ENCODE assay signal across 9 cellular contexts in the genomic region with DNA sequence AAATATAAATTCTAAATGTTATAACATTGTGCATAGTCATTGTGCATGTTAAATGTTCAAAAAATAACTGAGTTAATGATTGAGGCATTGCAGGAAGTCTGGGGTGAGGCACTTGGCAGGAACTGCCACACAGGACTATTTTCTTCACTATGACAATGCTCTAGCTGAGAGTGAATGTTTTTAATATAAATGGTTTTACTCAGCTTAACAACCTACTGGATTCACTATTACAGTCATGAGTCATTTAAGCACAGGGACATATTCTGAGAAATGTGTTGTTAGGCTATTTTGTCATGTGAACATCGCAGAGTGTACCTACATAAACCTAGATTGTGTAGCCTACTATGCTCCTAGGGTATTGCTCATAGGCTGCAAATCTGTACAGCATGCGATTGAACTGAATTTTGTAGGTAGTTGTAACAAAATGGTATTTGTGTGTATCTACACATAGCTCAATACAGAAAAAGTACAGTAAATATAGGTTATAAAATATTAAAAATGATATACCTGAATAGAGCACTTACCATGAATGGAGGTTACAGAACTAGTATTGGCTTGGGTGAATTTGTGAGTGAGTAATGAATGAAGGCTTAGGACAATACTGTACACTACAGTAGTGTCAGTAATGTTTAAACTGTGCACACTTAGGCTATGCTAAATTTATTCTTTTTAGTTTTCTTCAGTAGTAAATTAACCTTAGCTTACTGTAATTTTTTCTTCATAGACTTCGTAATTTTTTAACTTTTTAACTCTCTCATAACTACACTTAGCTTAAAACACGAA.
A peak's percentile ranks its signal among the peaks of the same experiment; 100 is the strongest.
DNase-seq lines count a peak whose midpoint lies in the region; ATAC-seq, FAIRE-seq and TF ChIP-seq lines count a peak whose summit lies in the region.
"Had no signal": no experiment of that assay in that cellular context is flagged by ENCODE, and none has a peak within 500 bp of the region (broad histone marks: within the 10 kb centered on the region; RNA-seq: fewer than 3 reads in every experiment).

No MANE protein-coding gene starts in this region.

- H3K36me3 ChIP-seq in OCI-LY1 (ENCODE audit: insufficient read depth, low read length): no peaks in the 10 kb centered on the region
- H3K36me3 ChIP-seq in psoas muscle (ENCODE audit: insufficient read depth in 1 of 2, low read depth in 1 of 2): no peaks in the 10 kb centered on the region
- no peaks in the 10 kb centered on the region for H3K36me3 ChIP-seq in GM23338 (ENCODE audit: insufficient read depth)

- H3K27me3 ChIP-seq in OCI-LY1 (ENCODE audit: insufficient read depth, low read length) (no peaks in the 10 kb centered on the region), psoas muscle (ENCODE audit: insufficient read depth in 3 of 3, low read length in 2 of 3) (peaks cover 0 to 2% (median 0%) of the 10 kb centered on the region in 3 donors), GM23338 (ENCODE audit: insufficient read depth) (no peaks in the 10 kb centered on the region)

- H3K4me3 ChIP-seq in AG09309 (ENCODE audit: control insufficient read depth, low read depth, low read length): no peak overlapping the region
- H3K4me3 ChIP-seq in OCI-LY1 (ENCODE audit: low read depth, low read length, poor library complexity, severe bottlenecking): no peak overlapping the region
- no peak overlapping the region for H3K4me3 ChIP-seq in fibroblast of the aortic adventitia (ENCODE audit: low read depth, low read length)
- H3K4me3 ChIP-seq in psoas muscle: no peak overlapping the region
- H3K4me3 ChIP-seq in GM23338: no peak overlapping the region
- H3K4me3 ChIP-seq: PC-9 had no signal

- no peaks in the 10 kb centered on the region for H3F3A ChIP-seq in OCI-LY1 (ENCODE audit: insufficient read depth, low read length)
- no peaks in the 10 kb centered on the region for H3F3A ChIP-seq in GM23338 (replicated peaks; ENCODE audit: low read depth)

- H3K4me2 ChIP-seq in OCI-LY1 (ENCODE audit: low read length) (no peak overlapping the region), GM23338 (no peak overlapping the region)
- H3K4me2 ChIP-seq: PC-9 had no signal

- H3K27ac Mint-ChIP-seq in GM23338: no peak overlapping the region

- peak; percentile 81 for ATAC-seq in GM19438 (IDR thresholded peaks at IDR 0.05; ENCODE audit: low read depth, unreplicated experiment)
- no peak for ATAC-seq in psoas muscle
- no peak for ATAC-seq in GM23338

- peaks cover 3% of the 10 kb centered on the region for H3K27me3 Mint-ChIP-seq in GM23338 (ENCODE audit: insufficient read depth, low read depth, poor library complexity)

- no peak for FAIRE-seq in HTR-8/SVneo (lab: Jason Lieb, UNC)

- no peak overlapping the region for H3K4me3 Mint-ChIP-seq in GM23338

- H3K27ac ChIP-seq in OCI-LY1 (ENCODE audit: low read depth, low read length, poor library complexity, severe bottlenecking) (no peak overlapping the region), psoas muscle (no peak overlapping the region), GM23338 (ENCODE audit: low read depth) (no peak overlapping the region)
- H3K27ac ChIP-seq: PC-9 had no signal

- H3K9me2 ChIP-seq in OCI-LY1 (ENCODE audit: low read depth, low read length) (no peaks in the 10 kb centered on the region), GM23338 (ENCODE audit: insufficient read depth) (no peaks in the 10 kb centered on the region)

- 86 to 90% (median 89%) methylated on average over 4 of the region's 4 CpGs for WGBS in psoas muscle, 3 donors

- H3K9ac ChIP-seq in OCI-LY1 (ENCODE audit: low read length): no peak overlapping the region

- H4K20me1 ChIP-seq in OCI-LY1 (ENCODE audit: insufficient read depth, low read length) (no peaks in the 10 kb centered on the region), GM23338 (replicated peaks; ENCODE audit: insufficient read depth) (no peaks in the 10 kb centered on the region)

- H3K4me1 Mint-ChIP-seq in GM23338: no peaks in the 10 kb centered on the region

- H2AFZ ChIP-seq in OCI-LY1 (ENCODE audit: low read length): 0 out of 2 replicates have a peak overlapping the region, but pooled peaks have one; percentile 54
- H2AFZ ChIP-seq in GM23338: no peak overlapping the region
- H2AFZ ChIP-seq: PC-9 had no signal

- TF ChIP-seq CTCF in AG09309 (IDR thresholded peaks at IDR 0.05; ENCODE audit: control insufficient read depth, insufficient read depth, low read depth, low read length, missing control alignments) (no peak), OCI-LY1 (IDR thresholded peaks at IDR 0.05; ENCODE audit: low read length) (no peak), fibroblast of the aortic adventitia (IDR thresholded peaks at IDR 0.05; ENCODE audit: insufficient read depth, low read length) (no peak), psoas muscle (IDR thresholded peaks at IDR 0.05) (no peak), GM23338 (conservative IDR thresholded peaks at IDR 0.05; ENCODE audit: low read depth in 2 of 2) (no peak)

- H3K4me1 ChIP-seq in OCI-LY1 (ENCODE audit: insufficient read depth, low read length, severe bottlenecking) (no peaks in the 10 kb centered on the region), psoas muscle (peaks cover 4% of the 10 kb centered on the region), GM23338 (ENCODE audit: insufficient read depth) (no peaks in the 10 kb centered on the region)

- no peaks in the 10 kb centered on the region for H3K9me3 Mint-ChIP-seq in GM23338

- H3K79me2 ChIP-seq in OCI-LY1 (ENCODE audit: insufficient read depth, low read length): no peaks in the 10 kb centered on the region
- H3K79me2 ChIP-seq in GM23338 (replicated peaks; ENCODE audit: insufficient read depth): no peaks in the 10 kb centered on the region

- no peaks in the 10 kb centered on the region for H3K36me3 Mint-ChIP-seq in GM23338 (ENCODE audit: low read depth)

- intact Hi-C loops in psoas muscle (cut with DNase I): no loop called here

- H3K9me3 ChIP-seq in OCI-LY1 (ENCODE audit: low read length): no peaks in the 10 kb centered on the region
- H3K9me3 ChIP-seq in psoas muscle: no peaks in the 10 kb centered on the region

- DNase-seq in AG09309 (ENCODE audit: low read depth) (peak; percentile 29), fibroblast of the aortic adventitia (ENCODE audit: low read depth) (peak; percentile 56), psoas muscle (no peak), GM23338 (ENCODE audit: low spot score) (no peak), HTR-8/SVneo (ENCODE audit: insufficient read length, low spot score) (no peak), NCI-H2227 treated with DMSO at 0.1 percent for 48 hours (lab: John Stamatoyannopoulos, UW) (no peak)

TF ChIP-seq in GM23338, 12 proteins besides CTCF, POLR2A, EP300 and RAD21 (continues in another document):
- TF ChIP-seq, protein P1, sequence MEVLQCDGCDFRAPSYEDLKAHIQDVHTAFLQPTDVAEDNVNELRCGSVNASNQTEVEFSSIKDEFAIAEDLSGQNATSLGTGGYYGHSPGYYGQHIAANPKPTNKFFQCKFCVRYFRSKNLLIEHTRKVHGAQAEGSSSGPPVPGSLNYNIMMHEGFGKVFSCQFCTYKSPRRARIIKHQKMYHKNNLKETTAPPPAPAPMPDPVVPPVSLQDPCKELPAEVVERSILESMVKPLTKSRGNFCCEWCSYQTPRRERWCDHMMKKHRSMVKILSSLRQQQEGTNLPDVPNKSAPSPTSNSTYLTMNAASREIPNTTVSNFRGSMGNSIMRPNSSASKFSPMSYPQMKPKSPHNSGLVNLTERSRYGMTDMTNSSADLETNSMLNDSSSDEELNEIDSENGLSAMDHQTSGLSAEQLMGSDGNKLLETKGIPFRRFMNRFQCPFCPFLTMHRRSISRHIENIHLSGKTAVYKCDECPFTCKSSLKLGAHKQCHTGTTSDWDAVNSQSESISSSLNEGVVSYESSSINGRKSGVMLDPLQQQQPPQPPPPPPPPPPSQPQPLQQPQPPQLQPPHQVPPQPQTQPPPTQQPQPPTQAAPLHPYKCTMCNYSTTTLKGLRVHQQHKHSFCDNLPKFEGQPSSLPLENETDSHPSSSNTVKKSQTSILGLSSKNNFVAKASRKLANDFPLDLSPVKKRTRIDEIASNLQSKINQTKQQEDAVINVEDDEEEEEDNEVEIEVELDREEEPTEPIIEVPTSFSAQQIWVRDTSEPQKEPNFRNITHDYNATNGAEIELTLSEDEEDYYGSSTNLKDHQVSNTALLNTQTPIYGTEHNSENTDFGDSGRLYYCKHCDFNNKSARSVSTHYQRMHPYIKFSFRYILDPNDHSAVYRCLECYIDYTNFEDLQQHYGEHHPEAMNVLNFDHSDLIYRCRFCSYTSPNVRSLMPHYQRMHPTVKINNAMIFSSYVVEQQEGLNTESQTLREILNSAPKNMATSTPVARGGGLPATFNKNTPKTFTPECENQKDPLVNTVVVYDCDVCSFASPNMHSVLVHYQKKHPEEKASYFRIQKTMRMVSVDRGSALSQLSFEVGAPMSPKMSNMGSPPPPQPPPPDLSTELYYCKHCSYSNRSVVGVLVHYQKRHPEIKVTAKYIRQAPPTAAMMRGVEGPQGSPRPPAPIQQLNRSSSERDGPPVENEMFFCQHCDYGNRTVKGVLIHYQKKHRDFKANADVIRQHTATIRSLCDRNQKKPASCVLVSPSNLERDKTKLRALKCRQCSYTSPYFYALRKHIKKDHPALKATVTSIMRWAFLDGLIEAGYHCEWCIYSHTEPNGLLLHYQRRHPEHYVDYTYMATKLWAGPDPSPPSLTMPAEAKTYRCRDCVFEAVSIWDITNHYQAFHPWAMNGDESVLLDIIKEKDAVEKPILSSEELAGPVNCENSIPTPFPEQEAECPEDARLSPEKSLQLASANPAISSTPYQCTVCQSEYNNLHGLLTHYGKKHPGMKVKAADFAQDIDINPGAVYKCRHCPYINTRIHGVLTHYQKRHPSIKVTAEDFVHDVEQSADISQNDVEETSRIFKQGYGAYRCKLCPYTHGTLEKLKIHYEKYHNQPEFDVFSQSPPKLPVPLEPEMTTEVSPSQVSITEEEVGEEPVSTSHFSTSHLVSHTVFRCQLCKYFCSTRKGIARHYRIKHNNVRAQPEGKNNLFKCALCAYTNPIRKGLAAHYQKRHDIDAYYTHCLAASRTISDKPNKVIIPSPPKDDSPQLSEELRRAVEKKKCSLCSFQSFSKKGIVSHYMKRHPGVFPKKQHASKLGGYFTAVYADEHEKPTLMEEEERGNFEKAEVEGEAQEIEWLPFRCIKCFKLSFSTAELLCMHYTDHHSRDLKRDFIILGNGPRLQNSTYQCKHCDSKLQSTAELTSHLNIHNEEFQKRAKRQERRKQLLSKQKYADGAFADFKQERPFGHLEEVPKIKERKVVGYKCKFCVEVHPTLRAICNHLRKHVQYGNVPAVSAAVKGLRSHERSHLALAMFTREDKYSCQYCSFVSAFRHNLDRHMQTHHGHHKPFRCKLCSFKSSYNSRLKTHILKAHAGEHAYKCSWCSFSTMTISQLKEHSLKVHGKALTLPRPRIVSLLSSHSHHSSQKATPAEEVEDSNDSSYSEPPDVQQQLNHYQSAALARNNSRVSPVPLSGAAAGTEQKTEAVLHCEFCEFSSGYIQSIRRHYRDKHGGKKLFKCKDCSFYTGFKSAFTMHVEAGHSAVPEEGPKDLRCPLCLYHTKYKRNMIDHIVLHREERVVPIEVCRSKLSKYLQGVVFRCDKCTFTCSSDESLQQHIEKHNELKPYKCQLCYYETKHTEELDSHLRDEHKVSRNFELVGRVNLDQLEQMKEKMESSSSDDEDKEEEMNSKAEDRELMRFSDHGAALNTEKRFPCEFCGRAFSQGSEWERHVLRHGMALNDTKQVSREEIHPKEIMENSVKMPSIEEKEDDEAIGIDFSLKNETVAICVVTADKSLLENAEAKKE (CRISPR knock-in tag; IDR thresholded peaks at IDR 0.05): no peak
- no peak for TF ChIP-seq EZH2phosphoT487 (IDR thresholded peaks at IDR 0.05; ENCODE audit: unreplicated experiment)

Comparison
In these comparisons a context has a peak if more than half of its experiments do, and no peak if none do; other contexts are left out.
1. DNase-seq: peak in AG09309 (single experiment) and fibroblast of the aortic adventitia (single experiment); none in psoas muscle (0 of 2), GM23338 (single experiment), HTR-8/SVneo (single experiment) and NCI-H2227 treated with DMSO at 0.1 percent for 48 hours (single experiment).